8 cellular contexts compared by ENCODE assay signal in genomic region chr11:117232022-117232878, GRCh38. TPM values are rescaled to one million over a fixed set of nuclear protein-coding genes. Genes with fewer than 3 reads are reported as not detected.
DNase-seq lines count a peak whose midpoint lies in the region; ATAC-seq and TF ChIP-seq lines count a peak whose summit lies in the region.

TSS of gene PCSK7 (minus strand) at chr11:117232073. CDS start at chr11:117229844, 2,229 bp downstream.
TSS of gene RNF214 (plus strand) at chr11:117232671. CDS start at chr11:117234273, 1,602 bp downstream.

- peak within 1 kb of the TSS; percentile 94 for H3K4me3 ChIP-seq in HFF-Myc (replicated peaks; ENCODE audit: low read depth, low read length)
- peak within 1 kb of the TSS; percentile 67 to 97 for H3K4me3 ChIP-seq in right atrium auricular region
- H3K4me3 ChIP-seq in rectal smooth muscle tissue (ENCODE audit: low read length) = peak within 1 kb of the TSS; percentile 97
- H3K4me3 ChIP-seq in vagina = peak within 1 kb of the TSS; percentile 87 to 99

- H3K36me3 Mint-ChIP-seq in T-helper 17 cell (ENCODE audit: low read depth) = peaks cover 8% of the 10 kb centered on the region

- H3K27me3 Mint-ChIP-seq in T-helper 17 cell = no peaks in the 10 kb centered on the region

- peaks cover 43% of the 10 kb centered on the region for H3K4me1 Mint-ChIP-seq in T-helper 17 cell

- H3K4me1 ChIP-seq in right atrium auricular region = peaks cover 0 to 34% of the 10 kb centered on the region in 2 donors
- H3K4me1 ChIP-seq in rectal smooth muscle tissue (ENCODE audit: control insufficient read depth, insufficient read depth, low read length) = peaks cover 19% of the 10 kb centered on the region
- H3K4me1 ChIP-seq in vagina = peaks cover 36% of the 10 kb centered on the region

- ATAC-seq in T-helper 17 cell = peak; percentile 83

- intact Hi-C loops in vagina (cut with DNase I) = loop anchor here (5.0 kb wide), 1 partner anchor 85 kb away; the partner anchor contains the start of gene BACE1

- peak; percentile 35 for TF ChIP-seq POLR2A in GM10847 (IDR thresholded peaks at IDR 0.05; ENCODE audit: extremely low read depth, insufficient read length)
- peak in 1 of 2 donors; percentile 43 for TF ChIP-seq POLR2A in vagina (IDR thresholded peaks at IDR 0.05)

- DNase-seq in HFF-Myc (ENCODE audit: extremely low read depth, low read depth) (peak; percentile 12), NCI-H1048 (lab: John Stamatoyannopoulos, UW) (peak; percentile 57), T-helper 17 cell (peak; percentile 67 to 76 (median 74)), right atrium auricular region (ENCODE audit: low spot score) (peak; percentile 84), vagina (ENCODE audit: extremely low spot score in 2 of 2) (no peak)

- H3K27ac ChIP-seq in angular gyrus (ENCODE audit: low read depth, low read length) = peak within 1 kb of the TSS; percentile 97
- H3K27ac ChIP-seq in right atrium auricular region = peak within 1 kb of the TSS; percentile 97
- H3K27ac ChIP-seq in rectal smooth muscle tissue (ENCODE audit: low read depth, low read length) = peak within 1 kb of the TSS; percentile 97
- H3K27ac ChIP-seq in vagina = peak within 1 kb of the TSS; percentile 88

- TF ChIP-seq CTCF in HFF-Myc (IDR thresholded peaks at IDR 0.05; ENCODE audit: low read depth, low read length, missing control alignments) (peak; percentile 73), right atrium auricular region (IDR thresholded peaks at IDR 0.05) (peak; percentile 91 to 98), vagina (IDR thresholded peaks at IDR 0.05) (peak; percentile 73 to 94 (median 85))

- H3K4me3 Mint-ChIP-seq in T-helper 17 cell = peak within 1 kb of the TSS; percentile 98

- H3K9me3 ChIP-seq in T-helper 17 cell (ENCODE audit: control insufficient read depth, low read length, poor library complexity, severe bottlenecking) (no peaks in the 10 kb centered on the region), right atrium auricular region (no peaks in the 10 kb centered on the region), vagina (no peaks in the 10 kb centered on the region)

- H3K9ac ChIP-seq in rectal smooth muscle tissue (ENCODE audit: low read length) = peak within 1 kb of the TSS; percentile 92

- peaks cover 31% of the 10 kb centered on the region for H3K36me3 ChIP-seq in right atrium auricular region
- peaks cover 22% of the 10 kb centered on the region for H3K36me3 ChIP-seq in rectal smooth muscle tissue (ENCODE audit: control insufficient read depth, insufficient read depth, low read length)
- peaks cover 0 to 23% of the 10 kb centered on the region in 2 donors for H3K36me3 ChIP-seq in vagina

- peak within 1 kb of the TSS; percentile 97 for H3K27ac Mint-ChIP-seq in T-helper 17 cell

- H3K27me3 ChIP-seq in right atrium auricular region (no peaks in the 10 kb centered on the region), rectal smooth muscle tissue (ENCODE audit: control insufficient read depth, insufficient read depth, low read length) (no peaks in the 10 kb centered on the region), vagina (no peaks in the 10 kb centered on the region)

RNA-seq across cellular contexts. Expression of gene PCSK7, which starts in this region (rescaled TPM):
- 100 to 1,000 TPM; 312 to 355 TPM for total RNA-seq in T-helper 17 cell
- 10 to 100 TPM; 25.3 to 32.8 TPM for total RNA-seq in right atrium auricular region
- 63.8 TPM for total RNA-seq in vagina

RNA-seq across cellular contexts. Expression of gene RNF214, which starts in this region (rescaled TPM):
- 10 to 100 TPM; 20.1 to 24.4 TPM for total RNA-seq in T-helper 17 cell
- 10 to 100 TPM; 11.0 to 11.5 TPM for total RNA-seq in right atrium auricular region
- total RNA-seq in vagina = 10.8 TPM

Comparison
In these comparisons a context has a peak if more than half of its experiments do, and no peak if none do; other contexts are left out.
1. DNase-seq: peak in HFF-Myc (single experiment), NCI-H1048 (single experiment), T-helper 17 cell (3 of 3) and right atrium auricular region (single experiment); none in vagina (0 of 2).
2. Peak in every context shown above with its lines, with median percentiles within 50 percentile points of each other: H3K4me3 ChIP-seq, CTCF ChIP-seq and H3K27ac ChIP-seq.